20 cellular contexts compared by ENCODE assay signal in the genomic region with DNA sequence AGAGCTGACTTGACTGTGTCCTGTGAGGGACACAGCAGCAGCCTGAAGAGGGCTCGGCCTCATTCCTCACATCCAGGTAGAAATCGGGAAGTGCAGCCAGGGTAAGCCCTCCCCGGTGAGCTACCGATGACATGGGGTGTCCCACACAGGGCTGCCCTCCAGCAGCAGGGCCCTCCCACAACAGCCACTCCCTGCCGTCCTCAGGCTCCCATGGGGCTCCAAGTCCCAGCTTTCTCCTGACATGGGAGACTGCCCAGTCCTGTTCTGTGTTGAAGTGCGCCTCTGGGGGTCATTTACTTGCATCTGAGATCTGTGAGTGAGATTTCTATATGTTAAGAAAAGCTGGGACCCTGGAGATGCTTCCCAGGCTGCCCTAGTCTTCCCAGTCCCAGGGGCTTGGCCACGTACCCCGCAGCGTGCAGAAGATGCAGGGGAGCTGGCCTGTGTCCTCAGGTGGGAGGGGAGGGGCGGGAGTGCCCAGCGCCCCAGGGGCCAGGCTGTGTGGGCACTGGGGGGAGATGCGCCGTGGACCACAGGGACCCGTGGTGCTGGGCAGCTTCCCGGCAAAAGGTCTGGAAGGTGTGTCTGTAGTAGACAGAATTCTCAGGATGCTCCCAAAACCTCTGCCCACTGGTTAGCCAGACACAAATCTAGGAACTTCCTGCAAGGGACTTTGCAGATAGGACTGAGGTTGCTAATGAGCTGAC.
A peak's percentile ranks its signal among the peaks of the same experiment; 100 is the strongest.
DNase-seq lines count a peak whose midpoint lies in the region; ATAC-seq, FAIRE-seq and TF ChIP-seq lines count a peak whose summit lies in the region.
"Had no signal": no experiment of that assay in that cellular context is flagged by ENCODE, and none has a peak within 500 bp of the region (broad histone marks: within the 10 kb centered on the region; RNA-seq: fewer than 3 reads in every experiment).

No MANE protein-coding gene starts in this region.

- in situ Hi-C loops in HepG2 (cut with HindIII; ENCODE audit: extremely low pct_ligation_motif_present, low pct_unique_long_range_greater_than_20kb) (no loop called here), ACHN (cut with HindIII; ENCODE audit: low pct_ligation_motif_present, low pct_unique_long_range_greater_than_20kb, low sequenced_read_pairs) (no loop called here)

- no peak overlapping the region for H3K9ac ChIP-seq in SK-N-SH
- no peak overlapping the region for H3K9ac ChIP-seq in HepG2 (ENCODE audit: insufficient read depth, low read depth, low read length)
- H3K9ac ChIP-seq: BLaER1 treated with 17β-estradiol and CSF1 and Interleukin-3, amounts not matched to agents 10 nM and 100 nM had no signal

- H3K9me2 ChIP-seq in SK-N-SH: no peaks in the 10 kb centered on the region

- H2AFZ ChIP-seq in SK-N-SH (ENCODE audit: low read depth) (no peak overlapping the region), HepG2 (ENCODE audit: low read length) (no peak overlapping the region)

- no peaks in the 10 kb centered on the region for H3K36me3 ChIP-seq in SK-N-SH (replicated peaks in 1 of 2; ENCODE audit: control insufficient read depth in 1 of 2, insufficient read depth in 2 of 2, low read length in 1 of 2)
- H3K36me3 ChIP-seq in HepG2 (replicated peaks in 1 of 2; ENCODE audit: control insufficient read depth in 1 of 2, insufficient read depth in 2 of 2, low read length in 2 of 2): no peaks in the 10 kb centered on the region
- H3K36me3 ChIP-seq in upper lobe of right lung: no peaks in the 10 kb centered on the region
- H3K36me3 ChIP-seq: BLaER1 treated with 17β-estradiol and CSF1 and Interleukin-3, amounts not matched to agents 10 nM and 100 nM had no signal

- intact Hi-C loops in HepG2 (cut with micrococcal nuclease; ENCODE audit: unreplicated experiment) (no loop called here), upper lobe of right lung (cut with DNase I) (no loop called here)

- peak; percentile 35 for DNase-seq in SK-N-SH
- no peak for DNase-seq in RWPE1 (ENCODE audit: low spot score)
- no peak for DNase-seq in HepG2 (ENCODE audit: low spot score)
- DNase-seq in upper lobe of right lung: no peak
- no peak for DNase-seq in ACHN
- DNase-seq: CD8-positive, alpha-beta T cell; DMS 273 treated with DMSO at 0.1 percent for 48 hours; DMS53; GOT3; H7; HFFc6 had no signal

- TF ChIP-seq RAD21 in SK-N-SH (IDR thresholded peaks at IDR 0.05; ENCODE audit: low read length): no peak
- no peak for TF ChIP-seq RAD21 in HepG2 (CRISPR knock-in tag; IDR thresholded peaks at IDR 0.05)

- no TSS peak for BruUV-seq in HepG2 (replicated peaks; lab: Mats Ljungman, UMichigan)

- CTCF ChIA-PET in SK-N-SH (lab: Yijun Ruan, JAX) (interaction anchor here (1.6 kb wide), 1 partner anchor 9 kb away, joined by 3 read pairs; no protein-coding TSS in a partner anchor), RWPE1 (lab: Yijun Ruan, JAX) (no interaction called here), HepG2 (lab: Yijun Ruan, JAX; ENCODE audit: low intra/inter-chr PET ratio, low total read pairs) (no interaction called here)

- H3K79me2 ChIP-seq in SK-N-SH (ENCODE audit: insufficient read depth) (no peaks in the 10 kb centered on the region), HepG2 (ENCODE audit: insufficient read depth, low read length) (no peaks in the 10 kb centered on the region)

- H3F3A ChIP-seq in SK-N-SH (replicated peaks; ENCODE audit: insufficient read depth): no peaks in the 10 kb centered on the region

- H3K4me1 ChIP-seq in SK-N-SH (ENCODE audit: control insufficient read depth in 1 of 2, insufficient read depth in 2 of 2, low read depth in 1 of 2, low read length in 1 of 2): peaks cover 0 to 12% of the 10 kb centered on the region in 2 experiments; a peak in 1 of 4 replicates
- H3K4me1 ChIP-seq in HepG2 (ENCODE audit: insufficient read depth, low read length): no peaks in the 10 kb centered on the region
- no peaks in the 10 kb centered on the region for H3K4me1 ChIP-seq in upper lobe of right lung

- TF ChIP-seq POLR2A in HepG2 (IDR thresholded peaks at IDR 0.05; ENCODE audit: insufficient read depth in 1 of 2, low read depth in 2 of 2, low read length in 2 of 2): no peak

- POLR2A ChIA-PET in SK-N-SH (lab: Yijun Ruan, JAX): no interaction called here
- POLR2A ChIA-PET in RWPE1 (lab: Yijun Ruan, JAX; ENCODE audit: low non-redundant PET): no interaction called here
- POLR2A ChIA-PET in HepG2 (lab: Yijun Ruan, JAX): no interaction called here

- TF ChIP-seq CTCF in SK-N-SH (IDR thresholded peaks at IDR 0.05) (no peak), RWPE1 (conservative IDR thresholded peaks at IDR 0.05; ENCODE audit: low read depth) (no peak), HepG2 (CRISPR knock-in tag; IDR thresholded peaks at IDR 0.05) (no peak), upper lobe of right lung (IDR thresholded peaks at IDR 0.05) (no peak)

- no peak for FAIRE-seq in HepG2 (lab: Jason Lieb, UNC)
- FAIRE-seq: G401.6, GM12891, GM18507 had no signal

- no peaks in the 10 kb centered on the region for H3K9me3 ChIP-seq in SK-N-SH
- H3K9me3 ChIP-seq in HepG2 (ENCODE audit: low read length): no peaks in the 10 kb centered on the region
- no peaks in the 10 kb centered on the region for H3K9me3 ChIP-seq in upper lobe of right lung

- H3K4me2 ChIP-seq in SK-N-SH (no peak overlapping the region), HepG2 (ENCODE audit: low read depth, low read length) (no peak overlapping the region)

- H3K4me3 ChIP-seq in SK-N-SH (ENCODE audit: low read depth in 2 of 2, low read length in 1 of 2): no peak overlapping the region
- no peak overlapping the region for H3K4me3 ChIP-seq in HepG2 (replicated peaks in 1 of 3; ENCODE audit: insufficient read depth in 1 of 3, low read depth in 2 of 3, low read length in 3 of 3)
- H3K4me3 ChIP-seq in upper lobe of right lung: no peak overlapping the region
- H3K4me3 ChIP-seq: BLaER1 treated with 17β-estradiol and CSF1 and Interleukin-3, amounts not matched to agents 10 nM and 100 nM had no signal

- H4K20me1 ChIP-seq in SK-N-SH (ENCODE audit: insufficient read depth): no peaks in the 10 kb centered on the region
- H4K20me1 ChIP-seq in HepG2 (ENCODE audit: insufficient read depth, low read length): no peaks in the 10 kb centered on the region
- H4K20me1 ChIP-seq: BLaER1 treated with 17β-estradiol and CSF1 and Interleukin-3, amounts not matched to agents 10 nM and 100 nM had no signal

- H3K27ac ChIP-seq in SK-N-SH (ENCODE audit: low read depth in 2 of 2, low read length in 1 of 2): no peak overlapping the region
- peak overlapping the region; percentile 6; the same call in 1 of the 2 replicates for H3K27ac ChIP-seq in RWPE1
- H3K27ac ChIP-seq in HepG2 (ENCODE audit: extremely low read length, insufficient read depth, low read length): no peak overlapping the region
- H3K27ac ChIP-seq in upper lobe of right lung: no peak overlapping the region
- H3K27ac ChIP-seq: 22Rv1; BLaER1 treated with 17β-estradiol and CSF1 and Interleukin-3, amounts not matched to agents 10 nM and 100 nM had no signal

- H3K27me3 ChIP-seq in SK-N-SH (ENCODE audit: insufficient read depth): no peaks in the 10 kb centered on the region; the same call in 1 of the 2 replicates
- H3K27me3 ChIP-seq in HepG2 (ENCODE audit: control insufficient read depth in 1 of 2, insufficient read depth in 2 of 2, low read length in 2 of 2): peaks cover 7 to 53% of the 10 kb centered on the region in 2 experiments; a peak in 4 of 5 replicates
- H3K27me3 ChIP-seq in upper lobe of right lung: no peaks in the 10 kb centered on the region
- H3K27me3 ChIP-seq: BLaER1 treated with 17β-estradiol and CSF1 and Interleukin-3, amounts not matched to agents 10 nM and 100 nM had no signal

- ATAC-seq in SK-N-SH treated with all-trans-retinoic acid at 6 μM for 48 hours (no peak), HepG2 (peak; percentile 62), upper lobe of right lung (peak; percentile 34), GM18502 (IDR thresholded peaks at IDR 0.05; ENCODE audit: poor library complexity, unreplicated experiment) (no peak), HG02623 (IDR thresholded peaks at IDR 0.05; ENCODE audit: unreplicated experiment) (no peak)
- ATAC-seq: CD8-positive, alpha-beta T cell; HCT116 had no signal

- TF ChIP-seq EP300 in SK-N-SH (IDR thresholded peaks at IDR 0.05; ENCODE audit: borderline replicate concordance in 1 of 2, low read depth in 1 of 2, low read length in 1 of 2): no peak
- no peak for TF ChIP-seq EP300 in HepG2 (IDR thresholded peaks at IDR 0.05; ENCODE audit: low read depth in 2 of 2, low read length in 2 of 2)
- no peak for TF ChIP-seq EP300 in HepG2 (CRISPR knock-in tag; IDR thresholded peaks at IDR 0.05; ENCODE audit: borderline replicate concordance)

- WGBS in SK-N-SH (ENCODE audit: low lambda C conversion rate): 17% methylated on average over 1 of the region's 15 CpGs
- WGBS in HepG2 (ENCODE audit: low lambda C conversion rate): 2% methylated on average over 11 of the region's 15 CpGs

TF ChIP-seq in SK-N-SH, 30 proteins besides CTCF, POLR2A, EP300 and RAD21 (continues in another document):
- TF ChIP-seq, protein P1, sequence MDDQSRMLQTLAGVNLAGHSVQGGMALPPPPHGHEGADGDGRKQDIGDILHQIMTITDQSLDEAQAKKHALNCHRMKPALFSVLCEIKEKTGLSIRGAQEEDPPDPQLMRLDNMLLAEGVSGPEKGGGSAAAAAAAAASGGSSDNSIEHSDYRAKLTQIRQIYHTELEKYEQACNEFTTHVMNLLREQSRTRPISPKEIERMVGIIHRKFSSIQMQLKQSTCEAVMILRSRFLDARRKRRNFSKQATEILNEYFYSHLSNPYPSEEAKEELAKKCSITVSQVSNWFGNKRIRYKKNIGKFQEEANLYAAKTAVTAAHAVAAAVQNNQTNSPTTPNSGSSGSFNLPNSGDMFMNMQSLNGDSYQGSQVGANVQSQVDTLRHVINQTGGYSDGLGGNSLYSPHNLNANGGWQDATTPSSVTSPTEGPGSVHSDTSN (IDR thresholded peaks at IDR 0.05): no peak

TF ChIP-seq in SK-N-SH treated with all-trans-retinoic acid at 6 μM for 48 hours, 23 proteins besides CTCF, POLR2A, EP300 and RAD21 (continues in another document):
- no peak for TF ChIP-seq TCF4 (CRISPR knock-in tag; IDR thresholded peaks at IDR 0.05; ENCODE audit: borderline replicate concordance)
- TF ChIP-seq ESRRG (CRISPR knock-in tag; IDR thresholded peaks at IDR 0.05): no peak
- TF ChIP-seq PPARA (CRISPR knock-in tag; IDR thresholded peaks at IDR 0.05; ENCODE audit: borderline replicate concordance): no peak
- no peak for TF ChIP-seq ZNF70 (CRISPR knock-in tag; IDR thresholded peaks at IDR 0.05)
- TF ChIP-seq CSDC2 (CRISPR knock-in tag; IDR thresholded peaks at IDR 0.05): no peak
- no peak for TF ChIP-seq ZNF8 (CRISPR knock-in tag; IDR thresholded peaks at IDR 0.05)
- no peak for TF ChIP-seq RARB (CRISPR knock-in tag; IDR thresholded peaks at IDR 0.05)

TF ChIP-seq in HepG2, 621 proteins besides CTCF, POLR2A, EP300 and RAD21 (continues in another document):
- no peak for TF ChIP-seq ZC3H4 (CRISPR knock-in tag; IDR thresholded peaks at IDR 0.05; ENCODE audit: borderline replicate concordance)
- no peak for TF ChIP-seq YY1 (IDR thresholded peaks at IDR 0.05; ENCODE audit: insufficient read depth, insufficient replicate concordance, low read depth, low read length)
- no peak for TF ChIP-seq ZBTB38 (CRISPR knock-in tag; IDR thresholded peaks at IDR 0.05)
- TF ChIP-seq KAT7 (CRISPR knock-in tag; IDR thresholded peaks at IDR 0.05; ENCODE audit: borderline replicate concordance): no peak
- no peak for TF ChIP-seq TGIF2 (CRISPR knock-in tag; IDR thresholded peaks at IDR 0.05)
- TF ChIP-seq NFYB (CRISPR knock-in tag; IDR thresholded peaks at IDR 0.05): no peak

Comparison
In these comparisons a context has a peak if more than half of its experiments do, and no peak if none do; other contexts are left out.
1. ATAC-seq: peak in HepG2 (single experiment) and upper lobe of right lung (single experiment); none in SK-N-SH treated with all-trans-retinoic acid at 6 μM for 48 hours (single experiment), GM18502 (single experiment) and HG02623 (single experiment).